Comparison of ENCODE assay signal across 12 cellular contexts in genomic region chr9:135098400-135099105, GRCh38. TPM values are rescaled to one million over a fixed set of nuclear protein-coding genes. Genes with fewer than 3 reads are reported as not detected.
A peak's percentile ranks its signal among the peaks of the same experiment; 100 is the strongest.
DNase-seq lines count a peak whose midpoint lies in the region; ATAC-seq and TF ChIP-seq lines count a peak whose summit lies in the region.
"Had no signal": no experiment of that assay in that cellular context is flagged by ENCODE, and none has a peak within 500 bp of the region (broad histone marks: within the 10 kb centered on the region; RNA-seq: fewer than 3 reads in every experiment).

No MANE protein-coding gene starts in this region.

- dilution Hi-C loops in mammary epithelial cell (cut with HindIII; ENCODE audit: low sequenced_read_pairs) = no loop called here

- H3K4me2 ChIP-seq in MM.1S (ENCODE audit: low read depth, low read length) (no peak overlapping the region), mammary epithelial cell (ENCODE audit: insufficient read depth, low read depth, low read length) (no peak overlapping the region), mesendoderm (ENCODE audit: low read length) (no peak overlapping the region)

- no peak overlapping the region for H3K4me3 ChIP-seq in MM.1S (ENCODE audit: low read length)
- no peak overlapping the region for H3K4me3 ChIP-seq in mammary epithelial cell (replicated peaks in 1 of 3; ENCODE audit: insufficient read depth in 1 of 3, low read depth in 2 of 3, low read length in 3 of 3)
- no peak overlapping the region for H3K4me3 ChIP-seq in mesendoderm (ENCODE audit: low read length)
- H3K4me3 ChIP-seq: coronary artery, SK-N-MC, uterus had no signal

- H4K5ac ChIP-seq in mesendoderm (ENCODE audit: low read length) = no peak overlapping the region

- no peak for ATAC-seq in GM19351 (IDR thresholded peaks at IDR 0.05; ENCODE audit: unreplicated experiment)
- ATAC-seq in HG02970 (IDR thresholded peaks at IDR 0.05; ENCODE audit: low FRiP score, unreplicated experiment) = no peak

- H3F3A ChIP-seq in MM.1S (ENCODE audit: insufficient read depth, low read length) = no peaks in the 10 kb centered on the region

- in situ Hi-C loops in mammary epithelial cell (cut with MboI; ENCODE audit: low sequenced_read_pairs in 2 of 2) = no loop called here

- no peaks in the 10 kb centered on the region for H3K9me2 ChIP-seq in MM.1S (replicated peaks; ENCODE audit: insufficient read depth, low read length)

- intact Hi-C loops in mammary epithelial cell (cut with micrococcal nuclease) = no loop called here

- H3K18ac ChIP-seq in mesendoderm (ENCODE audit: low read length) = no peak overlapping the region

- H4K20me1 ChIP-seq in MM.1S (ENCODE audit: insufficient read depth, low read length) (no peaks in the 10 kb centered on the region), mammary epithelial cell (ENCODE audit: insufficient read depth, low read length) (no peaks in the 10 kb centered on the region)

- H3K56ac ChIP-seq in mesendoderm (ENCODE audit: low read length) = no peak overlapping the region

- WGBS in mammary epithelial cell (ENCODE audit: low coverage, missing lambda C conversion rate) = 40% methylated on average over 22 of the region's 22 CpGs
- WGBS in mesendoderm (ENCODE audit: extremely low coverage, insufficient coverage, low lambda C conversion rate) = no CpG with 5 or more reads among the region's 22 CpGs

- no TSS peak for BruUV-seq in mammary epithelial cell (replicated peaks; lab: Mats Ljungman, UMichigan)

- CTCF ChIA-PET in mammary epithelial cell (lab: Charles Lee; ENCODE audit: low non-redundant PET) = no interaction called here

- no peaks in the 10 kb centered on the region for H3K79me2 ChIP-seq in MM.1S (ENCODE audit: low read length)
- H3K79me2 ChIP-seq in mammary epithelial cell (ENCODE audit: insufficient read depth, low read length) = no peaks in the 10 kb centered on the region
- no peaks in the 10 kb centered on the region for H3K79me2 ChIP-seq in mesendoderm (ENCODE audit: control insufficient read depth, insufficient read depth, low read length)

- no peak overlapping the region for H3K23ac ChIP-seq in mesendoderm (ENCODE audit: low read length)

- H3K4ac ChIP-seq in mesendoderm (ENCODE audit: low read depth, low read length) = no peak overlapping the region

- no peak for TF ChIP-seq CTCF in MM.1S (IDR thresholded peaks at IDR 0.05; ENCODE audit: low read length)
- TF ChIP-seq CTCF in mammary epithelial cell (conservative IDR thresholded peaks at IDR 0.05 in 1 of 2, IDR thresholded peaks at IDR 0.05 in 1 of 2; ENCODE audit: extremely low read depth in 1 of 2, insufficient read depth in 1 of 2, low read depth in 1 of 2, low read length in 2 of 2) = no peak

- H2AK5ac ChIP-seq in mesendoderm (ENCODE audit: low read length) = no peak overlapping the region

- H3K9me3 ChIP-seq in MM.1S (replicated peaks; ENCODE audit: insufficient read depth, low read length) = no peaks in the 10 kb centered on the region
- H3K9me3 ChIP-seq in mammary epithelial cell (replicated peaks; ENCODE audit: insufficient read depth, low read length) = peaks cover 39% of the 10 kb centered on the region
- H3K9me3 ChIP-seq: uterus had no signal

- H3K9ac ChIP-seq in MM.1S (ENCODE audit: low read length) (no peak overlapping the region), mammary epithelial cell (ENCODE audit: insufficient read depth, low read length) (no peak overlapping the region), mesendoderm (ENCODE audit: low read length) (no peak overlapping the region)

- H3K27me3 ChIP-seq in MM.1S (replicated peaks; ENCODE audit: insufficient read depth, low read length) = peaks cover 91% of the 10 kb centered on the region
- no peaks in the 10 kb centered on the region for H3K27me3 ChIP-seq in mammary epithelial cell (ENCODE audit: insufficient read depth, low read length)
- no peaks in the 10 kb centered on the region for H3K27me3 ChIP-seq in mesendoderm (ENCODE audit: insufficient read depth, low read length, poor library complexity)
- H3K27me3 ChIP-seq: uterus had no signal

- DNase-seq in NCI-H524 (lab: John Stamatoyannopoulos, UW) = peak; percentile 41 to 86
- no peak for DNase-seq in NCI-H524 treated with DMSO at 0.1 percent for 48 hours (lab: John Stamatoyannopoulos, UW)
- peak; percentile 21 for DNase-seq in MM.1S
- DNase-seq in mammary epithelial cell = peak; percentile 6
- DNase-seq in mesendoderm = peak; percentile 79
- DNase-seq in NCI-H510A treated with DMSO at 0.1 percent for 48 hours (lab: John Stamatoyannopoulos, UW) = no peak
- DNase-seq: NCI-H1092 treated with DMSO at 0.1 percent for 48 hours, uterus had no signal

- no peak overlapping the region for H2BK5ac ChIP-seq in mesendoderm (ENCODE audit: low read length)

- H2BK120ac ChIP-seq in mesendoderm (ENCODE audit: low read depth, low read length) = no peak overlapping the region

- no peak overlapping the region for H2AFZ ChIP-seq in MM.1S (ENCODE audit: low read length)
- no peak overlapping the region for H2AFZ ChIP-seq in mammary epithelial cell (ENCODE audit: low read depth, low read length)

- H3K4me1 ChIP-seq in MM.1S (ENCODE audit: low read length) (no peaks in the 10 kb centered on the region), mammary epithelial cell (ENCODE audit: insufficient read depth, low read length) (no peaks in the 10 kb centered on the region), mesendoderm (ENCODE audit: control insufficient read depth, low read depth, low read length) (peaks cover 2% of the 10 kb centered on the region)
- H3K4me1 ChIP-seq: uterus had no signal

- H3K79me1 ChIP-seq in mesendoderm (ENCODE audit: low read length) = no peaks in the 10 kb centered on the region

- H4K8ac ChIP-seq in mesendoderm (ENCODE audit: low read depth, low read length) = no peak overlapping the region

- H2BK15ac ChIP-seq in mesendoderm (replicated peaks; ENCODE audit: low read depth) = no peak overlapping the region

- H3K36me3 ChIP-seq in MM.1S (replicated peaks; ENCODE audit: insufficient read depth, low read length) (no peaks in the 10 kb centered on the region), mammary epithelial cell (ENCODE audit: insufficient read depth, low read length) (no peaks in the 10 kb centered on the region), mesendoderm (ENCODE audit: control insufficient read depth, insufficient read depth, low read length) (no peaks in the 10 kb centered on the region)
- H3K36me3 ChIP-seq: uterus had no signal

- no peak overlapping the region for H3K27ac ChIP-seq in MM.1S (ENCODE audit: low read length)
- no peak overlapping the region for H3K27ac ChIP-seq in mammary epithelial cell (ENCODE audit: insufficient read depth, low read depth, low read length)
- no peak overlapping the region for H3K27ac ChIP-seq in mesendoderm (ENCODE audit: low read depth, low read length)
- H3K27ac ChIP-seq: coronary artery, SK-N-MC, uterus had no signal

RNA-seq across cellular contexts. Expression of gene OLFM1, which starts 11.1 kb away (rescaled TPM):
- total RNA-seq in mammary epithelial cell = under 1 TPM; 0.17 to 0.33 TPM
- 0.17 TPM for polyA plus RNA-seq in mammary epithelial cell
- not detected for polyA minus RNA-seq in mammary epithelial cell
- 14.7 TPM for polyA plus RNA-seq in mesendoderm (2013, experiment 1 of 2)
- 15.0 TPM for polyA plus RNA-seq in mesendoderm (2013, experiment 2 of 2)

Comparison
In these comparisons a context has a peak if more than half of its experiments do, and no peak if none do; other contexts are left out.
1. DNase-seq: peak in NCI-H524 (2 of 2), MM.1S (single experiment), mammary epithelial cell (single experiment) and mesendoderm (single experiment); none in NCI-H524 treated with DMSO at 0.1 percent for 48 hours (single experiment) and NCI-H510A treated with DMSO at 0.1 percent for 48 hours (single experiment).